ENCODE assay signal across 1 cellular context in the genomic region with DNA sequence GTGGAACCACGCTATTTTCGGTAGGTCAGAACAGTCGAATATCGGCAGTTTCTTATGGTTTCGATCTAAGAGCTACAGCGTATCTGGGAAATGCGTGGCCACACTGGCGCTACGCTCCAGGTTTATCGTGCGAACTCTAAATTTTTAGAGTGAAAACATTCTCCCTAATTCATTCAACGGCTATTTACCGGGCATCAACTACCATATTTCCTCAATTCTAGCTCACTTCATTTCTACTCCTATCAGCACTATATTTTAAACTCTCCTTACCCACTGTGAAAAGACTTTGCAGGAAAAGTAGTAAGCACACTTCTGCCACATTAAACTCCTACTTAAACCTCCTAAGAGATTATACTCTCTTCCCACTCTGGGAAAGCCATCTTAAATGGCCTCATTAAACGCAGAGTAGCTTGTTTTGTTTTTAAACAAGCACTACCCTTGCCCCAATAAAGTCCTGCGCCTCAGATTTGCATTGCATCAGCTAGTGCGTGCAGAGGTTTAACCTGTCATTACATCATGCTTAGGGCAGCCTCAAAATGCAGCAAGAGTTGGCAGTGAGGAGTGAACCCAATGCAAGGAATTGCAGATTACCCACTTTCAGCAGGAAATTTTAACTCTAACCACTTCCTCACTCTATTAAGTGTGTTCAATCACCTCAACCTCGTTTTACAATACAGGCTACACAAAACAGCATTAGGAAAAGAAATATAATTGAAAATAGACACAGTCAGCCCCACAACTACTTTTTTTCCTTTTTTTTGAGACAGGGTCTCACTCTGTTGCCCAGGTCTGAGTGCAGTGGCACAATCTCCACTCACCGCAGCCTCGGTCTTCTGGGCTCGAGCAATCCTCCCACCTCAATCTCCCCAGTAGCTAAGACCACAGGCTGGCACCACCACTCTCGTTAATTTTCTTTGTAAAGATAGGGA.
TF ChIP-seq lines count a peak whose summit lies in the region.

No MANE protein-coding gene starts in this region.

TF ChIP-seq in HEK293, 187 proteins besides CTCF, POLR2A, EP300 and RAD21 (continued from another document and continues in another):
- TF ChIP-seq, protein P1, sequence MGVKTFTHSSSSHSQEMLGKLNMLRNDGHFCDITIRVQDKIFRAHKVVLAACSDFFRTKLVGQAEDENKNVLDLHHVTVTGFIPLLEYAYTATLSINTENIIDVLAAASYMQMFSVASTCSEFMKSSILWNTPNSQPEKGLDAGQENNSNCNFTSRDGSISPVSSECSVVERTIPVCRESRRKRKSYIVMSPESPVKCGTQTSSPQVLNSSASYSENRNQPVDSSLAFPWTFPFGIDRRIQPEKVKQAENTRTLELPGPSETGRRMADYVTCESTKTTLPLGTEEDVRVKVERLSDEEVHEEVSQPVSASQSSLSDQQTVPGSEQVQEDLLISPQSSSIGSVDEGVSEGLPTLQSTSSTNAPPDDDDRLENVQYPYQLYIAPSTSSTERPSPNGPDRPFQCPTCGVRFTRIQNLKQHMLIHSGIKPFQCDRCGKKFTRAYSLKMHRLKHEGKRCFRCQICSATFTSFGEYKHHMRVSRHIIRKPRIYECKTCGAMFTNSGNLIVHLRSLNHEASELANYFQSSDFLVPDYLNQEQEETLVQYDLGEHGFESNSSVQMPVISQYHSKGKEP (tag by site-specific recombination; IDR thresholded peaks at IDR 0.05), result peak; percentile 100
- TF ChIP-seq IKZF3 (tag by site-specific recombination; IDR thresholded peaks at IDR 0.05) (peak; percentile 94), ZNF175 (tag by site-specific recombination; IDR thresholded peaks at IDR 0.05) (no peak), ZNF433 (tag by site-specific recombination; IDR thresholded peaks at IDR 0.05; ENCODE audit: low read depth) (no peak), ZNF776 (tag by site-specific recombination; IDR thresholded peaks at IDR 0.05; ENCODE audit: borderline replicate concordance) (no peak), PRDM1 (tag by site-specific recombination; IDR thresholded peaks at IDR 0.05) (peak; percentile 82), ZNF2 (tag by site-specific recombination; IDR thresholded peaks at IDR 0.05) (peak; percentile 37; the same call in 1 of the 2 replicates), ZNF341 (tag by site-specific recombination; IDR thresholded peaks at IDR 0.05; ENCODE audit: low read depth) (peak; percentile 29; the same call in 1 of the 2 replicates), TRIM28 (IDR thresholded peaks at IDR 0.05; ENCODE audit: borderline replicate concordance, low read length) (peak; percentile 89), ZBTB8A (tag by site-specific recombination; IDR thresholded peaks at IDR 0.05) (0 out of 2 replicates have a peak, but pooled peaks have one; percentile 10), ZNF146 (tag by site-specific recombination; IDR thresholded peaks at IDR 0.05) (no peak), RBAK (tag by site-specific recombination; IDR thresholded peaks at IDR 0.05) (peak; percentile 64; the same call in 1 of the 2 replicates), ZNF292 (tag by site-specific recombination; IDR thresholded peaks at IDR 0.05; ENCODE audit: borderline replicate concordance, low read depth) (no peak), ZNF391 (tag by site-specific recombination; IDR thresholded peaks at IDR 0.05; ENCODE audit: borderline replicate concordance, low read depth) (peak; percentile 34; the same call in 1 of the 2 replicates), ZSCAN30 (tag by site-specific recombination; IDR thresholded peaks at IDR 0.05) (peak; percentile 54; the same call in 1 of the 2 replicates), ZNF629 (tag by site-specific recombination; IDR thresholded peaks at IDR 0.05) (peak; percentile 89), ZNF335 (tag by site-specific recombination; conservative IDR thresholded peaks at IDR 0.05) (peak; percentile 56), OVOL3 (tag by site-specific recombination; IDR thresholded peaks at IDR 0.05) (peak; percentile 54; the same call in 1 of the 2 replicates), ZNF354C (tag by site-specific recombination; IDR thresholded peaks at IDR 0.05; ENCODE audit: borderline replicate concordance, low read depth) (no peak), ZNF501 (tag by site-specific recombination; IDR thresholded peaks at IDR 0.05) (no peak), ZNF24 (tag by site-specific recombination; IDR thresholded peaks at IDR 0.05) (peak; percentile 66; the same call in 1 of the 2 replicates), ZNF184 (tag by site-specific recombination; IDR thresholded peaks at IDR 0.05) (0 out of 2 replicates have a peak, but pooled peaks have one; percentile 30), ZNF133 (tag by site-specific recombination; IDR thresholded peaks at IDR 0.05) (no peak), KLF10 (tag by site-specific recombination; IDR thresholded peaks at IDR 0.05) (peak; percentile 57), ZNF223 (tag by site-specific recombination; IDR thresholded peaks at IDR 0.05) (no peak), ZNF214 (tag by site-specific recombination; IDR thresholded peaks at IDR 0.05; ENCODE audit: borderline replicate concordance) (no peak), KLF7 (tag by site-specific recombination; IDR thresholded peaks at IDR 0.05; ENCODE audit: borderline replicate concordance) (peak; percentile 16; the same call in 1 of the 2 replicates), ZFP3 (tag by site-specific recombination; IDR thresholded peaks at IDR 0.05; ENCODE audit: low read depth) (peak; percentile 92), KLF16 (tag by site-specific recombination; IDR thresholded peaks at IDR 0.05) (peak; percentile 57; the same call in 1 of the 2 replicates), ZNF660 (tag by site-specific recombination; IDR thresholded peaks at IDR 0.05) (peak; percentile 98), ZNF585B (tag by site-specific recombination; IDR thresholded peaks at IDR 0.05) (no peak), ZNF121 (tag by site-specific recombination; IDR thresholded peaks at IDR 0.05) (peak; percentile 94), ZNF549 (tag by site-specific recombination; IDR thresholded peaks at IDR 0.05) (peak; percentile 99), YY1 (tag by site-specific recombination; IDR thresholded peaks at IDR 0.05) (no peak), ZNF561 (tag by site-specific recombination; IDR thresholded peaks at IDR 0.05; ENCODE audit: borderline replicate concordance) (peak; percentile 39; the same call in 1 of the 2 replicates), EGR2 (tag by site-specific recombination; IDR thresholded peaks at IDR 0.05; ENCODE audit: low read depth) (peak; percentile 65)
- TF ChIP-seq, protein P2, sequence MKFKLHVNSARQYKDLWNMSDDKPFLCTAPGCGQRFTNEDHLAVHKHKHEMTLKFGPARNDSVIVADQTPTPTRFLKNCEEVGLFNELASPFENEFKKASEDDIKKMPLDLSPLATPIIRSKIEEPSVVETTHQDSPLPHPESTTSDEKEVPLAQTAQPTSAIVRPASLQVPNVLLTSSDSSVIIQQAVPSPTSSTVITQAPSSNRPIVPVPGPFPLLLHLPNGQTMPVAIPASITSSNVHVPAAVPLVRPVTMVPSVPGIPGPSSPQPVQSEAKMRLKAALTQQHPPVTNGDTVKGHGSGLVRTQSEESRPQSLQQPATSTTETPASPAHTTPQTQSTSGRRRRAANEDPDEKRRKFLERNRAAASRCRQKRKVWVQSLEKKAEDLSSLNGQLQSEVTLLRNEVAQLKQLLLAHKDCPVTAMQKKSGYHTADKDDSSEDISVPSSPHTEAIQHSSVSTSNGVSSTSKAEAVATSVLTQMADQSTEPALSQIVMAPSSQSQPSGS (tag by site-specific recombination; IDR thresholded peaks at IDR 0.05; ENCODE audit: low read depth), result peak; percentile 95
- TF ChIP-seq, protein P3, sequence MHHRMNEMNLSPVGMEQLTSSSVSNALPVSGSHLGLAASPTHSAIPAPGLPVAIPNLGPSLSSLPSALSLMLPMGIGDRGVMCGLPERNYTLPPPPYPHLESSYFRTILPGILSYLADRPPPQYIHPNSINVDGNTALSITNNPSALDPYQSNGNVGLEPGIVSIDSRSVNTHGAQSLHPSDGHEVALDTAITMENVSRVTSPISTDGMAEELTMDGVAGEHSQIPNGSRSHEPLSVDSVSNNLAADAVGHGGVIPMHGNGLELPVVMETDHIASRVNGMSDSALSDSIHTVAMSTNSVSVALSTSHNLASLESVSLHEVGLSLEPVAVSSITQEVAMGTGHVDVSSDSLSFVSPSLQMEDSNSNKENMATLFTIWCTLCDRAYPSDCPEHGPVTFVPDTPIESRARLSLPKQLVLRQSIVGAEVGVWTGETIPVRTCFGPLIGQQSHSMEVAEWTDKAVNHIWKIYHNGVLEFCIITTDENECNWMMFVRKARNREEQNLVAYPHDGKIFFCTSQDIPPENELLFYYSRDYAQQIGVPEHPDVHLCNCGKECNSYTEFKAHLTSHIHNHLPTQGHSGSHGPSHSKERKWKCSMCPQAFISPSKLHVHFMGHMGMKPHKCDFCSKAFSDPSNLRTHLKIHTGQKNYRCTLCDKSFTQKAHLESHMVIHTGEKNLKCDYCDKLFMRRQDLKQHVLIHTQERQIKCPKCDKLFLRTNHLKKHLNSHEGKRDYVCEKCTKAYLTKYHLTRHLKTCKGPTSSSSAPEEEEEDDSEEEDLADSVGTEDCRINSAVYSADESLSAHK (tag by site-specific recombination; IDR thresholded peaks at IDR 0.05), result peak; percentile 87
- TF ChIP-seq, protein P4, sequence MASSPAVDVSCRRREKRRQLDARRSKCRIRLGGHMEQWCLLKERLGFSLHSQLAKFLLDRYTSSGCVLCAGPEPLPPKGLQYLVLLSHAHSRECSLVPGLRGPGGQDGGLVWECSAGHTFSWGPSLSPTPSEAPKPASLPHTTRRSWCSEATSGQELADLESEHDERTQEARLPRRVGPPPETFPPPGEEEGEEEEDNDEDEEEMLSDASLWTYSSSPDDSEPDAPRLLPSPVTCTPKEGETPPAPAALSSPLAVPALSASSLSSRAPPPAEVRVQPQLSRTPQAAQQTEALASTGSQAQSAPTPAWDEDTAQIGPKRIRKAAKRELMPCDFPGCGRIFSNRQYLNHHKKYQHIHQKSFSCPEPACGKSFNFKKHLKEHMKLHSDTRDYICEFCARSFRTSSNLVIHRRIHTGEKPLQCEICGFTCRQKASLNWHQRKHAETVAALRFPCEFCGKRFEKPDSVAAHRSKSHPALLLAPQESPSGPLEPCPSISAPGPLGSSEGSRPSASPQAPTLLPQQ (tag by site-specific recombination; IDR thresholded peaks at IDR 0.05), result peak; percentile 95
- TF ChIP-seq, protein P5, sequence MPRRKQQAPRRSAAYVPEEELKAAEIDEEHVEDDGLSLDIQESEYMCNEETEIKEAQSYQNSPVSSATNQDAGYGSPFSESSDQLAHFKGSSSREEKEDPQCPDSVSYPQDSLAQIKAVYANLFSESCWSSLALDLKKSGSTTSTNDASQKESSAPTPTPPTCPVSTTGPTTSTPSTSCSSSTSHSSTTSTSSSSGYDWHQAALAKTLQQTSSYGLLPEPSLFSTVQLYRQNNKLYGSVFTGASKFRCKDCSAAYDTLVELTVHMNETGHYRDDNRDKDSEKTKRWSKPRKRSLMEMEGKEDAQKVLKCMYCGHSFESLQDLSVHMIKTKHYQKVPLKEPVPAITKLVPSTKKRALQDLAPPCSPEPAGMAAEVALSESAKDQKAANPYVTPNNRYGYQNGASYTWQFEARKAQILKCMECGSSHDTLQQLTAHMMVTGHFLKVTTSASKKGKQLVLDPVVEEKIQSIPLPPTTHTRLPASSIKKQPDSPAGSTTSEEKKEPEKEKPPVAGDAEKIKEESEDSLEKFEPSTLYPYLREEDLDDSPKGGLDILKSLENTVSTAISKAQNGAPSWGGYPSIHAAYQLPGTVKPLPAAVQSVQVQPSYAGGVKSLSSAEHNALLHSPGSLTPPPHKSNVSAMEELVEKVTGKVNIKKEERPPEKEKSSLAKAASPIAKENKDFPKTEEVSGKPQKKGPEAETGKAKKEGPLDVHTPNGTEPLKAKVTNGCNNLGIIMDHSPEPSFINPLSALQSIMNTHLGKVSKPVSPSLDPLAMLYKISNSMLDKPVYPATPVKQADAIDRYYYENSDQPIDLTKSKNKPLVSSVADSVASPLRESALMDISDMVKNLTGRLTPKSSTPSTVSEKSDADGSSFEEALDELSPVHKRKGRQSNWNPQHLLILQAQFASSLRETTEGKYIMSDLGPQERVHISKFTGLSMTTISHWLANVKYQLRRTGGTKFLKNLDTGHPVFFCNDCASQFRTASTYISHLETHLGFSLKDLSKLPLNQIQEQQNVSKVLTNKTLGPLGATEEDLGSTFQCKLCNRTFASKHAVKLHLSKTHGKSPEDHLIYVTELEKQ (tag by site-specific recombination; IDR thresholded peaks at IDR 0.05; ENCODE audit: borderline replicate concordance), result peak; percentile 65; the same call in 1 of the 2 replicates
- TF ChIP-seq, protein P6, sequence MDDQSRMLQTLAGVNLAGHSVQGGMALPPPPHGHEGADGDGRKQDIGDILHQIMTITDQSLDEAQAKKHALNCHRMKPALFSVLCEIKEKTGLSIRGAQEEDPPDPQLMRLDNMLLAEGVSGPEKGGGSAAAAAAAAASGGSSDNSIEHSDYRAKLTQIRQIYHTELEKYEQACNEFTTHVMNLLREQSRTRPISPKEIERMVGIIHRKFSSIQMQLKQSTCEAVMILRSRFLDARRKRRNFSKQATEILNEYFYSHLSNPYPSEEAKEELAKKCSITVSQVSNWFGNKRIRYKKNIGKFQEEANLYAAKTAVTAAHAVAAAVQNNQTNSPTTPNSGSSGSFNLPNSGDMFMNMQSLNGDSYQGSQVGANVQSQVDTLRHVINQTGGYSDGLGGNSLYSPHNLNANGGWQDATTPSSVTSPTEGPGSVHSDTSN (CRISPR knock-in tag; IDR thresholded peaks at IDR 0.05), result no peak
- TF ChIP-seq, protein P7, sequence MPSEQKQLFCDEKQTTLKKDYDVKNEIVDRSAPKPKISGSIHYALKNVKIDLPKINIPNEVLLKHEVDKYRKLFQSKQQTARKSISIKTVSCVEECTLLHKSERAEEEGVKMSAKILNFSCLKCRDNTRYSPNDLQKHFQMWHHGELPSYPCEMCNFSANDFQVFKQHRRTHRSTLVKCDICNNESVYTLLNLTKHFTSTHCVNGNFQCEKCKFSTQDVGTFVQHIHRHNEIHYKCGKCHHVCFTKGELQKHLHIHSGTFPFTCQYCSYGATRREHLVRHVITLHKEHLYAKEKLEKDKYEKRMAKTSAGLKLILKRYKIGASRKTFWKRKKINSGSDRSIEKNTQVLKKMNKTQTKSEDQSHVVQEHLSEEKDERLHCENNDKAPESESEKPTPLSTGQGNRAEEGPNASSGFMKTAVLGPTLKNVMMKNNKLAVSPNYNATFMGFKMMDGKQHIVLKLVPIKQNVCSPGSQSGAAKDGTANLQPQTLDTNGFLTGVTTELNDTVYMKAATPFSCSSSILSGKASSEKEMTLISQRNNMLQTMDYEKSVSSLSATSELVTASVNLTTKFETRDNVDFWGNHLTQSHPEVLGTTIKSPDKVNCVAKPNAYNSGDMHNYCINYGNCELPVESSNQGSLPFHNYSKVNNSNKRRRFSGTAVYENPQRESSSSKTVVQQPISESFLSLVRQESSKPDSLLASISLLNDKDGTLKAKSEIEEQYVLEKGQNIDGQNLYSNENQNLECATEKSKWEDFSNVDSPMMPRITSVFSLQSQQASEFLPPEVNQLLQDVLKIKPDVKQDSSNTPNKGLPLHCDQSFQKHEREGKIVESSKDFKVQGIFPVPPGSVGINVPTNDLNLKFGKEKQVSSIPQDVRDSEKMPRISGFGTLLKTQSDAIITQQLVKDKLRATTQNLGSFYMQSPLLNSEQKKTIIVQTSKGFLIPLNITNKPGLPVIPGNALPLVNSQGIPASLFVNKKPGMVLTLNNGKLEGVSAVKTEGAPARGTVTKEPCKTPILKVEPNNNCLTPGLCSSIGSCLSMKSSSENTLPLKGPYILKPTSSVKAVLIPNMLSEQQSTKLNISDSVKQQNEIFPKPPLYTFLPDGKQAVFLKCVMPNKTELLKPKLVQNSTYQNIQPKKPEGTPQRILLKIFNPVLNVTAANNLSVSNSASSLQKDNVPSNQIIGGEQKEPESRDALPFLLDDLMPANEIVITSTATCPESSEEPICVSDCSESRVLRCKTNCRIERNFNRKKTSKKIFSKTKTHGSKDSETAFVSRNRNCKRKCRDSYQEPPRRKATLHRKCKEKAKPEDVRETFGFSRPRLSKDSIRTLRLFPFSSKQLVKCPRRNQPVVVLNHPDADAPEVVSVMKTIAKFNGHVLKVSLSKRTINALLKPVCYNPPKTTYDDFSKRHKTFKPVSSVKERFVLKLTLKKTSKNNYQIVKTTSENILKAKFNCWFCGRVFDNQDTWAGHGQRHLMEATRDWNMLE (tag by site-specific recombination; conservative IDR thresholded peaks at IDR 0.05; ENCODE audit: low read depth), result peak; percentile 50; the same call in 1 of the 2 replicates
